12 cellular contexts compared by ENCODE assay signal in the genomic region with DNA sequence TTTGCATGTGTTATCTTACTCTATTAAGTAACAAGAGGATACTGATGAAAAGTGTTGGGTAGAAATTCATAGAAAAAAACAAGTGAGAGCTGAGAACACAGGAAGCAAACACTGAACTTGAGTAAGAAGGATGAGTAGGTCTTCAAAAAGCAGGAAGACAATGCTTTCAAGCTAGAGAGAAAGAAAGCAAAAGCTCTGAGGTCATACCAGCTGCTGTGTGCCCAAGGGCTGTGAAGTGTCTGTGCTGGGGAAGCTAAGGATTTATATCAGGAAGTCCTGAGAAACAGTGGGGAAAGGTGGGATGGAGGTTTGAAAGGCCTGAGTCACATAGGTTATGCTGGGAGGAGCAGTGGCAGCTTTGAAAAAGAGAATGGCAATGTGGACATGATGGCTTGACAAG.
DNase-seq lines count a peak whose midpoint lies in the region; ATAC-seq, FAIRE-seq and TF ChIP-seq lines count a peak whose summit lies in the region.
"Had no signal": no experiment of that assay in that cellular context is flagged by ENCODE, and none has a peak within 500 bp of the region (broad histone marks: within the 10 kb centered on the region; RNA-seq: fewer than 3 reads in every experiment).

No MANE protein-coding gene starts in this region.

- no peak overlapping the region for H3K4ac ChIP-seq in mesenchymal stem cell (ENCODE audit: low read depth in 1 of 2, low read length in 2 of 2)

- H3K9me3 ChIP-seq in HEK293 (ENCODE audit: control insufficient read depth, insufficient read depth, low read depth, low read length) (no peaks in the 10 kb centered on the region), astrocyte (ENCODE audit: insufficient read depth, low read depth, low read length) (no peaks in the 10 kb centered on the region), mesenchymal stem cell (ENCODE audit: control insufficient read depth, low read length) (no peaks in the 10 kb centered on the region)
- H3K9me3 ChIP-seq: colonic mucosa had no signal

- H3K4me2 ChIP-seq in astrocyte (ENCODE audit: low read length): no peak overlapping the region
- no peak overlapping the region for H3K4me2 ChIP-seq in mesenchymal stem cell (ENCODE audit: low read length, poor library complexity, severe bottlenecking)

- H3K9ac ChIP-seq in astrocyte (ENCODE audit: low read length): no peak overlapping the region
- no peak overlapping the region for H3K9ac ChIP-seq in mesenchymal stem cell (ENCODE audit: low read length)

- H3K36me3 ChIP-seq in HEK293 (ENCODE audit: control insufficient read depth in 2 of 2, insufficient read depth in 1 of 2, low read length in 2 of 2): no peaks in the 10 kb centered on the region
- H3K36me3 ChIP-seq in astrocyte (ENCODE audit: insufficient read depth, low read length): no peaks in the 10 kb centered on the region
- H3K36me3 ChIP-seq in mesenchymal stem cell (ENCODE audit: control insufficient read depth in 1 of 2, insufficient read depth in 2 of 2, low read depth in 1 of 2, low read length in 2 of 2): no peaks in the 10 kb centered on the region
- H3K36me3 ChIP-seq: colonic mucosa had no signal

- no peaks in the 10 kb centered on the region for H3K9me3 Mint-ChIP-seq in astrocyte (ENCODE audit: unreplicated experiment)

- no peak overlapping the region for H3K27ac Mint-ChIP-seq in astrocyte (ENCODE audit: unreplicated experiment)
- H3K27ac Mint-ChIP-seq: activated naive CD8-positive, alpha-beta T cell had no signal

- H3K18ac ChIP-seq in mesenchymal stem cell (ENCODE audit: low read depth in 1 of 2, low read length in 2 of 2): no peak overlapping the region

- no peak overlapping the region for H2BK12ac ChIP-seq in mesenchymal stem cell (ENCODE audit: low read length in 2 of 2)

- CTCF ChIA-PET in HEK293 (lab: Yijun Ruan, JAX): interaction anchor here (2.5 kb wide), 1 partner anchor 9 kb away, joined by 19 read pairs; no protein-coding TSS in a partner anchor

- H2AK5ac ChIP-seq in mesenchymal stem cell (ENCODE audit: low read length, severe bottlenecking): no peak overlapping the region

- H3K27me3 ChIP-seq in astrocyte (ENCODE audit: insufficient read depth, low read length) (no peaks in the 10 kb centered on the region), mesenchymal stem cell (ENCODE audit: control insufficient read depth in 1 of 2, insufficient read depth in 1 of 2, low read length in 2 of 2) (no peaks in the 10 kb centered on the region)
- H3K27me3 ChIP-seq: colonic mucosa had no signal

- DNase-seq in NCI-H510A treated with DMSO at 0.1 percent for 48 hours (lab: John Stamatoyannopoulos, UW) (peak; percentile 5), NCI-H510A (lab: John Stamatoyannopoulos, UW) (no peak), astrocyte (ENCODE audit: low read depth) (no peak), mesenchymal stem cell (peak; percentile 1), NOMO-1 (lab: John Stamatoyannopoulos, UW; ENCODE audit: unreplicated experiment in 2 of 2) (no peak), GM20000 (ENCODE audit: low spot score) (no peak)
- DNase-seq: activated CD8-positive, alpha-beta memory T cell treated with anti-CD3 and anti-CD28 coated beads for 24 hours; colonic mucosa; HCEC 1CT had no signal

- H4K91ac ChIP-seq in mesenchymal stem cell (ENCODE audit: low read length): no peak overlapping the region

- peaks cover 7% of the 10 kb centered on the region for H3K4me1 Mint-ChIP-seq in astrocyte (ENCODE audit: low read depth, unreplicated experiment)

- TF ChIP-seq CTCF in HEK293 (tag by site-specific recombination; IDR thresholded peaks at IDR 0.05) (no peak), astrocyte (IDR thresholded peaks at IDR 0.05; ENCODE audit: insufficient read depth, low read depth, low read length) (no peak), GM20000 (IDR thresholded peaks at IDR 0.05; ENCODE audit: extremely low read depth, missing control alignments) (no peak)

- no peak for ATAC-seq in HG03039 (IDR thresholded peaks at IDR 0.05; ENCODE audit: unreplicated experiment)

- no peak overlapping the region for H3K4me3 ChIP-seq in HEK293 (ENCODE audit: low read depth, low read length)
- no peak overlapping the region for H3K4me3 ChIP-seq in astrocyte (ENCODE audit: insufficient read depth, low read depth, low read length)
- no peak overlapping the region for H3K4me3 ChIP-seq in mesenchymal stem cell (ENCODE audit: insufficient read depth in 1 of 2, low read depth in 1 of 2, low read length in 2 of 2)
- H3K4me3 ChIP-seq: colonic mucosa had no signal

- H3K23ac ChIP-seq in mesenchymal stem cell (ENCODE audit: low read length in 2 of 2): no peak overlapping the region

- H2BK15ac ChIP-seq in mesenchymal stem cell (ENCODE audit: low read depth, poor library complexity, severe bottlenecking): peak overlapping the region; percentile 63

- no peak overlapping the region for H2AFZ ChIP-seq in astrocyte (ENCODE audit: low read depth, low read length)
- H2AFZ ChIP-seq in mesenchymal stem cell (ENCODE audit: low read depth, low read length): no peak overlapping the region

- POLR2A ChIA-PET in HEK293 (lab: Yijun Ruan, JAX): no interaction called here

- no peaks in the 10 kb centered on the region for H3K79me2 ChIP-seq in astrocyte (ENCODE audit: insufficient read depth, low read length)

- no peak overlapping the region for H4K8ac ChIP-seq in mesenchymal stem cell (ENCODE audit: low read length)

- no peak overlapping the region for H3K14ac ChIP-seq in mesenchymal stem cell (ENCODE audit: low read length in 2 of 2)

- H4K20me1 ChIP-seq in astrocyte (ENCODE audit: insufficient read depth, low read length): no peaks in the 10 kb centered on the region

- no peak overlapping the region for H3K4me3 Mint-ChIP-seq in astrocyte (ENCODE audit: unreplicated experiment)
- H3K4me3 Mint-ChIP-seq: activated naive CD8-positive, alpha-beta T cell had no signal

- H2BK5ac ChIP-seq in mesenchymal stem cell (ENCODE audit: low read depth, low read length, poor library complexity, severe bottlenecking): no peak overlapping the region

- no peaks in the 10 kb centered on the region for H3K36me3 Mint-ChIP-seq in astrocyte (ENCODE audit: low read depth, unreplicated experiment)
- H3K36me3 Mint-ChIP-seq: activated naive CD8-positive, alpha-beta T cell had no signal

- no peaks in the 10 kb centered on the region for H3K79me1 ChIP-seq in mesenchymal stem cell (replicated peaks; ENCODE audit: low read length, poor library complexity, severe bottlenecking)

- no peak overlapping the region for H2BK120ac ChIP-seq in mesenchymal stem cell (ENCODE audit: low read depth, low read length)

- no peak overlapping the region for H3K27ac ChIP-seq in HEK293 (ENCODE audit: extremely low read depth, low read depth, low read length)
- no peak overlapping the region for H3K27ac ChIP-seq in astrocyte (ENCODE audit: low read depth, low read length)
- no peak overlapping the region for H3K27ac ChIP-seq in mesenchymal stem cell (ENCODE audit: low read length, poor library complexity, severe bottlenecking)
- H3K27ac ChIP-seq: colonic mucosa had no signal

- H3K4me1 ChIP-seq in HEK293 (ENCODE audit: control insufficient read depth, insufficient read depth, low read length) (no peaks in the 10 kb centered on the region), astrocyte (ENCODE audit: insufficient read depth, low read length) (no peaks in the 10 kb centered on the region), mesenchymal stem cell (ENCODE audit: control insufficient read depth, insufficient read depth, low read depth, low read length) (no peaks in the 10 kb centered on the region)
- H3K4me1 ChIP-seq: colonic mucosa had no signal

- H3K27me3 Mint-ChIP-seq in astrocyte (ENCODE audit: low read depth, unreplicated experiment): no peaks in the 10 kb centered on the region
- H3K27me3 Mint-ChIP-seq: activated naive CD8-positive, alpha-beta T cell had no signal

- FAIRE-seq in astrocyte (lab: Jason Lieb, UNC): peak; percentile 23

TF ChIP-seq in HEK293, 187 proteins besides CTCF, POLR2A, EP300 and RAD21:
- TF ChIP-seq ZNF48 (tag by site-specific recombination; IDR thresholded peaks at IDR 0.05): no peak
- TF ChIP-seq PRDM1 (tag by site-specific recombination; IDR thresholded peaks at IDR 0.05): peak; percentile 71
- TF ChIP-seq, protein P1, sequence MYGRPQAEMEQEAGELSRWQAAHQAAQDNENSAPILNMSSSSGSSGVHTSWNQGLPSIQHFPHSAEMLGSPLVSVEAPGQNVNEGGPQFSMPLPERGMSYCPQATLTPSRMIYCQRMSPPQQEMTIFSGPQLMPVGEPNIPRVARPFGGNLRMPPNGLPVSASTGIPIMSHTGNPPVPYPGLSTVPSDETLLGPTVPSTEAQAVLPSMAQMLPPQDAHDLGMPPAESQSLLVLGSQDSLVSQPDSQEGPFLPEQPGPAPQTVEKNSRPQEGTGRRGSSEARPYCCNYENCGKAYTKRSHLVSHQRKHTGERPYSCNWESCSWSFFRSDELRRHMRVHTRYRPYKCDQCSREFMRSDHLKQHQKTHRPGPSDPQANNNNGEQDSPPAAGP (tag by site-specific recombination; IDR thresholded peaks at IDR 0.05): no peak
- TF ChIP-seq ZNF664 (tag by site-specific recombination; IDR thresholded peaks at IDR 0.05): no peak
- no peak for TF ChIP-seq WT1 (tag by site-specific recombination; IDR thresholded peaks at IDR 0.05)
- TF ChIP-seq, protein P2, sequence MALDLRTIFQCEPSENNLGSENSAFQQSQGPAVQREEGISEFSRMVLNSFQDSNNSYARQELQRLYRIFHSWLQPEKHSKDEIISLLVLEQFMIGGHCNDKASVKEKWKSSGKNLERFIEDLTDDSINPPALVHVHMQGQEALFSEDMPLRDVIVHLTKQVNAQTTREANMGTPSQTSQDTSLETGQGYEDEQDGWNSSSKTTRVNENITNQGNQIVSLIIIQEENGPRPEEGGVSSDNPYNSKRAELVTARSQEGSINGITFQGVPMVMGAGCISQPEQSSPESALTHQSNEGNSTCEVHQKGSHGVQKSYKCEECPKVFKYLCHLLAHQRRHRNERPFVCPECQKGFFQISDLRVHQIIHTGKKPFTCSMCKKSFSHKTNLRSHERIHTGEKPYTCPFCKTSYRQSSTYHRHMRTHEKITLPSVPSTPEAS (tag by site-specific recombination; IDR thresholded peaks at IDR 0.05): no peak
- no peak for TF ChIP-seq ZNF202 (tag by site-specific recombination; IDR thresholded peaks at IDR 0.05; ENCODE audit: borderline replicate concordance)
- no peak for TF ChIP-seq SP2 (tag by site-specific recombination; IDR thresholded peaks at IDR 0.05)

Comparison
In these comparisons a context has a peak if more than half of its experiments do, and no peak if none do; other contexts are left out.
1. DNase-seq: peak in NCI-H510A treated with DMSO at 0.1 percent for 48 hours (single experiment) and mesenchymal stem cell (single experiment); none in NCI-H510A (single experiment), astrocyte (single experiment), NOMO-1 (0 of 2) and GM20000 (single experiment).